Comparison of ENCODE assay signal across 1 cellular context in the genomic region with DNA sequence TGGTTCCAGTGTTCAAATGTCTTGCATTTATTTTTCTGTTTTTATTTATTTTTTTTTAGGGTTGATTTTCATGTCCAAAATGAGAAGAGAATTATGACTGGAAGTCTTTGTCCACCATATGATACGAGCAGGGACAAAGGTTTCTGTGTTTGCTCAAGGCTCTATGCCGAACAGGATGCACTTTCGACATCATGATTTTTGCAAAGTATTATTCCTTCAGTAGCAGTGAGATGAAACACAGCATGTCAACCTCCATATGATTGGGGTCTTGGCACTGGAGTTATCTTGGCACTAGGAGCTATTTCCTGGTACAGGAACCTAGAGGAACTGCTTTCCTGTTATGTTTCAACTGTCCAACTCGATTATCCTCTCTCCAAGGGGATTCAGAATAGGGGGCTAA.
TF ChIP-seq lines count a peak whose summit lies in the region.

No MANE protein-coding gene starts in this region.

TF ChIP-seq in WTC11, 78 proteins besides CTCF, POLR2A, EP300 and RAD21 (continued from another document):
- TF ChIP-seq, protein P1, sequence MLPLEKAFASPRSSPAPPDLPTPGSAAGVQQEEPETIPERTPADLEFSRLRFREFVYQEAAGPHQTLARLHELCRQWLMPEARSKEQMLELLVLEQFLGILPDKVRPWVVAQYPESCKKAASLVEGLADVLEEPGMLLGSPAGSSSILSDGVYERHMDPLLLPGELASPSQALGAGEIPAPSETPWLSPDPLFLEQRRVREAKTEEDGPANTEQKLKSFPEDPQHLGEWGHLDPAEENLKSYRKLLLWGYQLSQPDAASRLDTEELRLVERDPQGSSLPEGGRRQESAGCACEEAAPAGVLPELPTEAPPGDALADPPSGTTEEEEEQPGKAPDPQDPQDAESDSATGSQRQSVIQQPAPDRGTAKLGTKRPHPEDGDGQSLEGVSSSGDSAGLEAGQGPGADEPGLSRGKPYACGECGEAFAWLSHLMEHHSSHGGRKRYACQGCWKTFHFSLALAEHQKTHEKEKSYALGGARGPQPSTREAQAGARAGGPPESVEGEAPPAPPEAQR (CRISPR knock-in tag; IDR thresholded peaks at IDR 0.05) = no peak
- TF ChIP-seq, protein P2, sequence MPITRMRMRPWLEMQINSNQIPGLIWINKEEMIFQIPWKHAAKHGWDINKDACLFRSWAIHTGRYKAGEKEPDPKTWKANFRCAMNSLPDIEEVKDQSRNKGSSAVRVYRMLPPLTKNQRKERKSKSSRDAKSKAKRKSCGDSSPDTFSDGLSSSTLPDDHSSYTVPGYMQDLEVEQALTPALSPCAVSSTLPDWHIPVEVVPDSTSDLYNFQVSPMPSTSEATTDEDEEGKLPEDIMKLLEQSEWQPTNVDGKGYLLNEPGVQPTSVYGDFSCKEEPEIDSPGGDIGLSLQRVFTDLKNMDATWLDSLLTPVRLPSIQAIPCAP (CRISPR knock-in tag; IDR thresholded peaks at IDR 0.05) = no peak
